Comparison of ENCODE assay signal across 1 cellular context in genomic region chr5:151004499-151004898, GRCh38.
TF ChIP-seq lines count a peak whose summit lies in the region.

No MANE protein-coding gene starts in this region.

TF ChIP-seq in HCT116, 20 proteins besides CTCF, POLR2A, EP300 and RAD21:
- no peak for TF ChIP-seq SRF (IDR thresholded peaks at IDR 0.05; ENCODE audit: low read depth)
- TF ChIP-seq CEBPB (IDR thresholded peaks at IDR 0.05; ENCODE audit: low read depth), result 0 out of 2 replicates have a peak, but pooled peaks have one; percentile 11
